29 cellular contexts compared by ENCODE assay signal in the genomic region with DNA sequence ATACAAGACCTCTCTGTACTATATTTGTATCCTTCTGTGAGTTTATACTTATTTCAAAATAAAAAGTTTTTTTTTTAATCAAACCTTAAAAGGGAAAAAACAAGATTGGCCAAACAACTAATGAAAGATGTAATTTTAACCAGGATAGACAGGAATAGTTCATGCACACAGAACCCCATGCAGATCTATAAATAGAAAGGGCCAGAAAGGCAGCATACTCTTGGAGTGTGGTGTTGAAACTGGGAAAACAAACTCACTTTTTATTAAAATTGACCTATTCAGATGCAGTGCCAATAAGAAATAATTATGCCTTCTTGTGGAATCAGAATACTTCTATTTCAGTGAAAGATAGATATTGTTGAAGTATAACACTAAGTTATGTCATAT.
DNase-seq lines count a peak whose midpoint lies in the region; ATAC-seq and TF ChIP-seq lines count a peak whose summit lies in the region.
"Had no signal": no experiment of that assay in that cellular context is flagged by ENCODE, and none has a peak within 500 bp of the region (broad histone marks: within the 10 kb centered on the region; RNA-seq: fewer than 3 reads in every experiment).

No MANE protein-coding gene starts in this region.

- no peak overlapping the region for H2BK120ac ChIP-seq in trophoblast cell (ENCODE audit: insufficient read depth, low read length, poor library complexity)

- CTCF ChIA-PET in activated CD4-positive, alpha-beta T cell treated with anti-CD3 and anti-CD28 coated beads, Interleukin-2, amount 10 ng/mL, durations not matched to agents 7 days and 5 days (lab: Charles Lee) = no interaction called here

- no peaks in the 10 kb centered on the region for H3K79me2 ChIP-seq in trophoblast cell (ENCODE audit: control insufficient read depth, insufficient read depth, low read length, poor library complexity)
- H3K79me2 ChIP-seq: parathyroid adenoma had no signal

- H3K79me1 ChIP-seq in trophoblast cell (ENCODE audit: low read length) = no peaks in the 10 kb centered on the region

- no peak overlapping the region for H3K23ac ChIP-seq in trophoblast cell (ENCODE audit: low read length)

- no peak overlapping the region for H3K9ac ChIP-seq in trophoblast cell (ENCODE audit: low read length)
- H3K9ac ChIP-seq: parathyroid adenoma, SK-N-SH had no signal

- DNase-seq in activated CD4-positive, alpha-beta T cell treated with anti-CD3 and anti-CD28 coated beads, Interleukin-2, amount 10 ng/mL, durations not matched to agents 7 days and 5 days = no peak
- DNase-seq in activated CD4-positive, alpha-beta T cell treated with anti-CD3 and anti-CD28 coated beads for 4 hours = no peak
- DNase-seq in cerebellar cortex (ENCODE audit: low spot score) (peak; percentile 44), immature natural killer cell (no peak), superior temporal gyrus (ENCODE audit: extremely low spot score) (peak; percentile 25), breast epithelium (ENCODE audit: low spot score in 2 of 2) (no peak), trophoblast cell (no peak)
- DNase-seq: 8988T, brain microvascular endothelial cell, DMS53, GF-D8, HFFc6, NCI-H2081 treated with DMSO at 0.1 percent for 48 hours, NCI-H345, NCI-H748 treated with DMSO at 0.1 percent for 48 hours, RPMI8226, sigmoid colon, SK-N-SH, stomach, upper lobe of right lung, WERI-Rb-1 had no signal

- intact Hi-C loops in breast epithelium (cut with DNase I; ENCODE audit: low total_unique reads) = no loop called here

- no peaks in the 10 kb centered on the region for H3K9me3 ChIP-seq in breast epithelium
- H3K9me3 ChIP-seq in trophoblast cell (ENCODE audit: insufficient read depth, low read depth, low read length) = no peaks in the 10 kb centered on the region
- H3K9me3 ChIP-seq: sigmoid colon, SK-N-SH, stomach, upper lobe of right lung had no signal

- no peak overlapping the region for H3K27ac ChIP-seq in breast epithelium
- H3K27ac ChIP-seq in trophoblast cell (ENCODE audit: low read depth, low read length) = no peak overlapping the region
- H3K27ac ChIP-seq: brain microvascular endothelial cell, parathyroid adenoma, sigmoid colon, stomach, upper lobe of right lung, WERI-Rb-1 had no signal

- TF ChIP-seq POLR2A in breast epithelium (IDR thresholded peaks at IDR 0.05) = no peak

- no peak overlapping the region for H2AFZ ChIP-seq in trophoblast cell (ENCODE audit: insufficient read depth, low read length, poor library complexity)
- H2AFZ ChIP-seq: GM23338, parathyroid adenoma had no signal

- H3K4me2 ChIP-seq in trophoblast cell (ENCODE audit: low read length) = no peak overlapping the region
- H3K4me2 ChIP-seq: GM23338, SK-N-SH had no signal

- H3K14ac ChIP-seq in trophoblast cell (ENCODE audit: low read length) = no peak overlapping the region

- H2BK12ac ChIP-seq in trophoblast cell (ENCODE audit: low read length) = no peak overlapping the region

- ATAC-seq in HG02981 (IDR thresholded peaks at IDR 0.05; ENCODE audit: unreplicated experiment) = no peak
- ATAC-seq: GM23338, left lobe of liver had no signal

- peak overlapping the region; percentile 83 for H3K27ac Mint-ChIP-seq in activated CD4-positive, alpha-beta T cell treated with anti-CD3 and anti-CD28 coated beads, Interleukin-2, amount 10 ng/mL, durations not matched to agents 7 days and 5 days
- peak overlapping the region; percentile 74 to 90 (median 86) for H3K27ac Mint-ChIP-seq in immature natural killer cell
- H3K27ac Mint-ChIP-seq: activated T-helper 2 cell treated with anti-CD3 and anti-CD28 coated beads, Interferon-gamma antibody, Interleukin-2, Interleukin-4, amounts not matched to agents 10 μg/mL and 5 μg/mL and 100 μg/mL, durations not matched to agents 14 hours and 24 hours and 36 hours; GM23338; HFFc6 had no signal

- no peak overlapping the region for H3K18ac ChIP-seq in trophoblast cell (ENCODE audit: low read length)

- H2AK5ac ChIP-seq in trophoblast cell (ENCODE audit: low read length) = no peak overlapping the region

- H3K4me1 ChIP-seq in breast epithelium (no peaks in the 10 kb centered on the region), trophoblast cell (ENCODE audit: control insufficient read depth in 1 of 2, insufficient read depth in 2 of 2, low read length in 2 of 2) (no peaks in the 10 kb centered on the region)
- H3K4me1 ChIP-seq: parathyroid adenoma, upper lobe of right lung had no signal

- H3K4me1 Mint-ChIP-seq in activated CD4-positive, alpha-beta T cell treated with anti-CD3 and anti-CD28 coated beads, Interleukin-2, amount 10 ng/mL, durations not matched to agents 7 days and 5 days = peaks cover 43% of the 10 kb centered on the region
- peaks cover 63 to 64% of the 10 kb centered on the region in 2 donors for H3K4me1 Mint-ChIP-seq in immature natural killer cell
- H3K4me1 Mint-ChIP-seq: neural crest cell had no signal

- H3K36me3 Mint-ChIP-seq in activated CD4-positive, alpha-beta T cell treated with anti-CD3 and anti-CD28 coated beads, Interleukin-2, amount 10 ng/mL, durations not matched to agents 7 days and 5 days (ENCODE audit: low read depth) = peaks cover 66% of the 10 kb centered on the region
- H3K36me3 Mint-ChIP-seq in immature natural killer cell = peaks cover 39 to 60% (median 41%) of the 10 kb centered on the region in 3 donors

- H3K27me3 Mint-ChIP-seq in activated CD4-positive, alpha-beta T cell treated with anti-CD3 and anti-CD28 coated beads, Interleukin-2, amount 10 ng/mL, durations not matched to agents 7 days and 5 days = no peaks in the 10 kb centered on the region
- H3K27me3 Mint-ChIP-seq in immature natural killer cell (ENCODE audit: low read depth in 3 of 3) = peaks cover 6 to 19% (median 18%) of the 10 kb centered on the region in 3 donors
- H3K27me3 Mint-ChIP-seq: IgD-negative memory B cell had no signal

- no peak overlapping the region for H3K4me3 ChIP-seq in breast epithelium
- H3K4me3 ChIP-seq in trophoblast cell (ENCODE audit: low read depth, low read length) = no peak overlapping the region
- H3K4me3 ChIP-seq: GM23338, sigmoid colon, stomach, upper lobe of right lung had no signal

- no peak overlapping the region for H2BK5ac ChIP-seq in trophoblast cell (ENCODE audit: low read depth, low read length, poor library complexity)

- peaks cover 10% of the 10 kb centered on the region for H3K9me3 Mint-ChIP-seq in activated CD4-positive, alpha-beta T cell treated with anti-CD3 and anti-CD28 coated beads, Interleukin-2, amount 10 ng/mL, durations not matched to agents 7 days and 5 days
- no peaks in the 10 kb centered on the region for H3K9me3 Mint-ChIP-seq in immature natural killer cell
- H3K9me3 Mint-ChIP-seq: GM23338, HFFc6, IgD-negative memory B cell had no signal

- H3K27me3 ChIP-seq in breast epithelium = no peaks in the 10 kb centered on the region
- H3K27me3 ChIP-seq in trophoblast cell (ENCODE audit: insufficient read depth, low read length) = no peaks in the 10 kb centered on the region
- H3K27me3 ChIP-seq: brain microvascular endothelial cell, dorsolateral prefrontal cortex, sigmoid colon, stomach, upper lobe of right lung had no signal

- no peak overlapping the region for H3K4ac ChIP-seq in trophoblast cell (ENCODE audit: low read depth, low read length)

- no peak overlapping the region for H4K91ac ChIP-seq in trophoblast cell (ENCODE audit: low read depth, low read length)

- no peak overlapping the region for H4K8ac ChIP-seq in trophoblast cell (ENCODE audit: low read depth, low read length)

- no peak overlapping the region for H4K12ac ChIP-seq in trophoblast cell (ENCODE audit: low read depth, low read length)

- no peak overlapping the region for H3K4me3 Mint-ChIP-seq in activated CD4-positive, alpha-beta T cell treated with anti-CD3 and anti-CD28 coated beads, Interleukin-2, amount 10 ng/mL, durations not matched to agents 7 days and 5 days
- peak overlapping the region; percentile 64 to 84 (median 81) for H3K4me3 Mint-ChIP-seq in immature natural killer cell
- H3K4me3 Mint-ChIP-seq: GM23338, HFFc6, IgD-negative memory B cell, neural crest cell had no signal

- H3K36me3 ChIP-seq in breast epithelium (no peaks in the 10 kb centered on the region), trophoblast cell (ENCODE audit: control insufficient read depth in 1 of 2, insufficient read depth in 2 of 2, low read length in 2 of 2) (no peaks in the 10 kb centered on the region)
- H3K36me3 ChIP-seq: brain microvascular endothelial cell, sigmoid colon, upper lobe of right lung, WERI-Rb-1 had no signal

- no peak for TF ChIP-seq CTCF in breast epithelium (IDR thresholded peaks at IDR 0.05)

- POLR2A ChIA-PET in activated CD4-positive, alpha-beta T cell treated with anti-CD3 and anti-CD28 coated beads, Interleukin-2, amount 10 ng/mL, durations not matched to agents 7 days and 5 days (lab: Charles Lee) = interaction anchor here (0.6 kb wide), 1 partner anchor 687 kb away, joined by 3 read pairs; no protein-coding TSS in a partner anchor

Comparison
In these comparisons a context has a peak if more than half of its experiments do, and no peak if none do; other contexts are left out.
1. DNase-seq: peak in cerebellar cortex (single experiment) and superior temporal gyrus (single experiment); none in activated CD4-positive, alpha-beta T cell treated with anti-CD3 and anti-CD28 coated beads, Interleukin-2, amount 10 ng/mL, durations not matched to agents 7 days and 5 days (single experiment), activated CD4-positive, alpha-beta T cell treated with anti-CD3 and anti-CD28 coated beads for 4 hours (0 of 2), immature natural killer cell (0 of 3), breast epithelium (0 of 2) and trophoblast cell (0 of 2).